In the genomic region with DNA sequence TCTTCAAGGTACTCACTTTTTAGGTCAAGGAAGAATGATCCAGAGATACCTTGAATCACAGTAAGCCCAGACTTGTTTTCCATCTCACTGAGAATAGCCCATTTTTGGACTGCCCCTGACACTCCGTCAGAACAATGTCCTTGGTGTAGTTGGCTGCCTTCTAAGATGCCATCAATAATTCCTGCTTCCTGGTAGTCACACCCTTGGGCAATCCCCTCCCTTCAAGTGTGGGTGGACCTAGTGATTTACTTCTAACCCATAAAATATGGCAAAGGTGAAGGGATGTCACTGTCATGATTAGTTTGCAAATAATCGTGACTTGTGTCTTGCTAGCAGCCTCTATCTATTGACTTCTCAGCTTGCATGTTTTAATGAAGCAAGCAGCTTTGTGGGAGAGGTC, we compare ENCODE assay signal across 23 cellular contexts. TPM values are rescaled to one million over a fixed set of nuclear protein-coding genes. Genes with fewer than 3 reads are reported as not detected.
DNase-seq lines count a peak whose midpoint lies in the region; ATAC-seq, FAIRE-seq and TF ChIP-seq lines count a peak whose summit lies in the region.
"Had no signal": no experiment of that assay in that cellular context is flagged by ENCODE, and none has a peak within 500 bp of the region (broad histone marks: within the 10 kb centered on the region; RNA-seq: fewer than 3 reads in every experiment).

No MANE protein-coding gene starts in this region.

- peaks cover 10% of the 10 kb centered on the region for H3K36me3 Mint-ChIP-seq in Caco-2 (ENCODE audit: insufficient read depth, unreplicated experiment)
- H3K36me3 Mint-ChIP-seq in astrocyte (ENCODE audit: low read depth, unreplicated experiment) = no peaks in the 10 kb centered on the region
- H3K36me3 Mint-ChIP-seq: CD8-positive, alpha-beta T cell; IgD-negative memory B cell had no signal

- intact Hi-C loops in Caco-2 (cut with micrococcal nuclease; ENCODE audit: unreplicated experiment) = loop anchor here (5.0 to 10.0 kb wide), 2 partner anchors 49 to 157 kb away; a partner anchor contains a TSS
- intact Hi-C loops in left colon (cut with DNase I, micrococcal nuclease) = no loop called here

- H4K20me1 ChIP-seq in astrocyte (ENCODE audit: insufficient read depth, low read length) = no peaks in the 10 kb centered on the region
- H4K20me1 ChIP-seq: BLaER1 treated with 17β-estradiol and CSF1 and Interleukin-3, amounts not matched to agents 10 nM and 100 nM had no signal

- peak; percentile 87 for ATAC-seq in left colon
- no peak for ATAC-seq in HG02763 (IDR thresholded peaks at IDR 0.05; ENCODE audit: unreplicated experiment)
- ATAC-seq: CD8-positive, alpha-beta T cell; HCT116; HepG2 had no signal

- H3K27me3 Mint-ChIP-seq in Caco-2 (ENCODE audit: insufficient read depth, unreplicated experiment) = no peaks in the 10 kb centered on the region
- H3K27me3 Mint-ChIP-seq in astrocyte (ENCODE audit: low read depth, unreplicated experiment) = no peaks in the 10 kb centered on the region
- H3K27me3 Mint-ChIP-seq: B cell, IgD-negative memory B cell had no signal

- no peaks in the 10 kb centered on the region for H3K79me2 ChIP-seq in astrocyte (ENCODE audit: insufficient read depth, low read length)

- CTCF ChIA-PET in Caco-2 (lab: Charles Lee) = no interaction called here

- H3K4me1 ChIP-seq in Caco-2 = peaks cover 35% of the 10 kb centered on the region
- no peaks in the 10 kb centered on the region for H3K4me1 ChIP-seq in astrocyte (ENCODE audit: insufficient read depth, low read length)
- H3K4me1 ChIP-seq: BLaER1 treated with 17β-estradiol and CSF1 and Interleukin-3, amounts not matched to agents 10 nM and 100 nM had no signal

- H3K4me3 Mint-ChIP-seq in Caco-2 (ENCODE audit: unreplicated experiment) (peak overlapping the region; percentile 74), astrocyte (ENCODE audit: unreplicated experiment) (no peak overlapping the region)
- H3K4me3 Mint-ChIP-seq: B cell; CD8-positive, alpha-beta T cell; HFFc6; IgD-negative memory B cell had no signal

- no peak overlapping the region for H3K4me2 ChIP-seq in astrocyte (ENCODE audit: low read length)
- H3K4me2 ChIP-seq: BLaER1 treated with 17β-estradiol and CSF1 and Interleukin-3, amounts not matched to agents 10 nM and 100 nM had no signal

- no TSS peak for BruUV-seq in Caco-2 (replicated peaks; lab: Mats Ljungman, UMichigan)

- no peak overlapping the region for H3K9ac ChIP-seq in astrocyte (ENCODE audit: low read length)
- H3K9ac ChIP-seq: BLaER1 treated with 17β-estradiol and CSF1 and Interleukin-3, amounts not matched to agents 10 nM and 100 nM had no signal

- DNase-seq in Caco-2 (peak; percentile 3 to 34), astrocyte (ENCODE audit: low read depth) (no peak), left colon (no peak), SHP77 treated with DMSO at 0.1 percent for 48 hours (lab: John Stamatoyannopoulos, UW) (no peak), NCI-H345 (lab: John Stamatoyannopoulos, UW) (no peak)
- DNase-seq in activated naive CD4-positive, alpha-beta T cell treated with anti-CD3 and anti-CD28 coated beads, Interleukin-2, amount 50 U/mL, for 16 hours = no peak
- DNase-seq: 8988T; CD8-positive, alpha-beta T cell; DMS153; DMS79; GDM1; GOT3; H7; HFFc6 had no signal

- H3K4me1 Mint-ChIP-seq in Caco-2 (ENCODE audit: low read depth, unreplicated experiment) (peaks cover 26% of the 10 kb centered on the region), astrocyte (ENCODE audit: low read depth, unreplicated experiment) (no peaks in the 10 kb centered on the region)
- H3K4me1 Mint-ChIP-seq: B cell, IgD-negative memory B cell had no signal

- POLR2A ChIA-PET in Caco-2 (lab: Charles Lee) = no interaction called here

- H3K27ac Mint-ChIP-seq in Caco-2 (ENCODE audit: unreplicated experiment) (peak overlapping the region; percentile 94), astrocyte (ENCODE audit: unreplicated experiment) (no peak overlapping the region)
- H3K27ac Mint-ChIP-seq: B cell; CD8-positive, alpha-beta T cell; HFFc6; IgD-negative memory B cell had no signal

- H3K4me3 ChIP-seq in Caco-2 (ENCODE audit: low read depth, low read length) (no peak overlapping the region), astrocyte (ENCODE audit: insufficient read depth, low read depth, low read length) (no peak overlapping the region)
- H3K4me3 ChIP-seq: BLaER1 treated with 17β-estradiol and CSF1 and Interleukin-3, amounts not matched to agents 10 nM and 100 nM had no signal

- H3K9me3 Mint-ChIP-seq in Caco-2 (ENCODE audit: unreplicated experiment) (peaks cover 4% of the 10 kb centered on the region), astrocyte (ENCODE audit: unreplicated experiment) (no peaks in the 10 kb centered on the region)
- H3K9me3 Mint-ChIP-seq: CD8-positive, alpha-beta T cell; HFFc6; IgD-negative memory B cell had no signal

- no peak overlapping the region for H2AFZ ChIP-seq in astrocyte (ENCODE audit: low read depth, low read length)

- H3K27ac ChIP-seq in astrocyte (ENCODE audit: low read depth, low read length) = no peak overlapping the region
- H3K27ac ChIP-seq: BLaER1 treated with 17β-estradiol and CSF1 and Interleukin-3, amounts not matched to agents 10 nM and 100 nM had no signal

- no peak for TF ChIP-seq CTCF in Caco-2 (IDR thresholded peaks at IDR 0.05; ENCODE audit: insufficient read depth in 1 of 2, low read depth in 1 of 2, low read length in 1 of 2, severe bottlenecking in 1 of 2, unreplicated experiment in 1 of 2)
- no peak for TF ChIP-seq CTCF in astrocyte (IDR thresholded peaks at IDR 0.05; ENCODE audit: insufficient read depth, low read depth, low read length)

- no peaks in the 10 kb centered on the region for H3K36me3 ChIP-seq in Caco-2 (ENCODE audit: control insufficient read depth, insufficient read depth, low read length)
- H3K36me3 ChIP-seq in astrocyte (ENCODE audit: insufficient read depth, low read length) = no peaks in the 10 kb centered on the region
- H3K36me3 ChIP-seq: BLaER1 treated with 17β-estradiol and CSF1 and Interleukin-3, amounts not matched to agents 10 nM and 100 nM had no signal

- peak; percentile 29 for FAIRE-seq in astrocyte (lab: Jason Lieb, UNC)
- FAIRE-seq: GM12892, GM18507, HepG2 had no signal

- H3K27me3 ChIP-seq in Caco-2 (replicated peaks; ENCODE audit: control insufficient read depth, insufficient read depth, low read length) (no peaks in the 10 kb centered on the region), astrocyte (ENCODE audit: insufficient read depth, low read length) (no peaks in the 10 kb centered on the region)
- H3K27me3 ChIP-seq: BLaER1 treated with 17β-estradiol and CSF1 and Interleukin-3, amounts not matched to agents 10 nM and 100 nM had no signal

- H3K9me3 ChIP-seq in Caco-2 (peaks cover 1% of the 10 kb centered on the region; the same call in 1 of the 2 replicates), astrocyte (ENCODE audit: insufficient read depth, low read depth, low read length) (no peaks in the 10 kb centered on the region)
- H3K9me3 ChIP-seq: BLaER1 treated with 17β-estradiol and CSF1 and Interleukin-3, amounts not matched to agents 10 nM and 100 nM had no signal

RNA-seq across cellular contexts. Expression of a gene that starts 19.9 kb away (rescaled TPM):
- total RNA-seq in Caco-2 (2022) (not detected in 2 replicates), astrocyte (not detected in 2 replicates), left colon (1 to 10 TPM; 2.7 to 3.0 TPM)
- total RNA-seq: Daoy, H7, HepG2, HFFc6 had no signal

Comparison
In these comparisons a context has a peak if more than half of its experiments do, and no peak if none do; other contexts are left out.
1. DNase-seq: peak in Caco-2 (2 of 2); none in astrocyte (single experiment), left colon (0 of 2), SHP77 treated with DMSO at 0.1 percent for 48 hours (single experiment), NCI-H345 (single experiment) and activated naive CD4-positive, alpha-beta T cell treated with anti-CD3 and anti-CD28 coated beads, Interleukin-2, amount 50 U/mL, for 16 hours (single experiment).